In genomic region chr16:27215660-27216059, GRCh38 we compare ENCODE assay signal across 22 cellular contexts.
"Had no signal": no experiment of that assay in that cellular context is flagged by ENCODE, and none has a peak within 500 bp of the region (broad histone marks: within the 10 kb centered on the region; RNA-seq: fewer than 3 reads in every experiment).

No MANE protein-coding gene starts in this region.

- H2AFZ ChIP-seq: parathyroid adenoma had no signal

- DNase-seq: colonic mucosa; dermis blood vessel endothelial cell; gastrocnemius medialis; immature natural killer cell; left ventricle myocardium inferior; mesenchymal stem cell; midbrain; retina; spleen; stimulated activated CD4-positive, alpha-beta T cell treated with anti-CD3 and anti-CD28 coated beads, Interleukin-15, amount 100 ng/mL, for 24 hours; stimulated activated CD4-positive, alpha-beta T cell treated with anti-CD3 and anti-CD28 coated beads, Interleukin-1b, Interleukin-23, amount 100 ng/mL, for 48 hours; stimulated activated CD4-positive, alpha-beta T cell treated with anti-CD3 and anti-CD28 coated beads, Interleukin-4, amount 100 ng/mL, for 24 hours; stimulated activated naive B cell treated with anti-CD40 and anti-IgM and Interleukin-4, amounts not matched to agents 10 μg/mL and 1 μg/mL and 100 μg/mL, for 72 hours; stimulated activated naive CD8-positive, alpha-beta T cell treated with anti-CD3 and anti-CD28 coated beads, Interleukin-15, amount 100 ng/mL, for 72 hours; testis; transverse colon had no signal

- H3K36me3 ChIP-seq: colonic mucosa, transverse colon had no signal

- H3K27ac Mint-ChIP-seq: natural killer cell treated with Interleukin-12 subunit alpha and Interleukin-12 subunit beta and Interleukin-15 and Interleukin-18, amount 100 ng/mL, for 72 hours; stimulated activated naive B cell treated with anti-CD40 and anti-IgM and Interleukin-4, amounts not matched to agents 10 μg/mL and 1 μg/mL and 100 μg/mL, for 72 hours had no signal

- H3K4me1 ChIP-seq: colonic mucosa, left ventricle myocardium inferior, parathyroid adenoma, spleen, testis had no signal

- H3K27me3 ChIP-seq: colonic mucosa, gastrocnemius medialis, spleen, testis, transverse colon had no signal

- H3K27me3 Mint-ChIP-seq: natural killer cell treated with Interleukin-12 subunit alpha and Interleukin-12 subunit beta and Interleukin-15 and Interleukin-18, amount 100 ng/mL, for 72 hours; stimulated activated naive B cell treated with anti-CD40 and anti-IgM and Interleukin-4, amounts not matched to agents 10 μg/mL and 1 μg/mL and 100 μg/mL, for 72 hours; stimulated activated naive CD8-positive, alpha-beta T cell treated with anti-CD3 and anti-CD28 coated beads, Interleukin-15, amount 100 ng/mL, for 72 hours had no signal

- H3K36me3 Mint-ChIP-seq: natural killer cell treated with Interleukin-12 subunit alpha and Interleukin-12 subunit beta and Interleukin-15 and Interleukin-18, amount 100 ng/mL, for 72 hours had no signal

- H3K9ac ChIP-seq: parathyroid adenoma had no signal

- H3K9me3 ChIP-seq: colonic mucosa, gastrocnemius medialis, left ventricle myocardium inferior, psoas muscle, spleen, testis, transverse colon had no signal

- H3K27ac ChIP-seq: colonic mucosa, gastrocnemius medialis, left ventricle myocardium inferior, parathyroid adenoma, psoas muscle, spleen, testis, transverse colon had no signal

- FAIRE-seq: keratinocyte had no signal

- H3K9me3 Mint-ChIP-seq: immature natural killer cell; natural killer cell treated with Interleukin-12 subunit alpha and Interleukin-12 subunit beta and Interleukin-15 and Interleukin-18, amount 100 ng/mL, for 72 hours; stimulated activated naive B cell treated with anti-CD40 and anti-IgM and Interleukin-4, amounts not matched to agents 10 μg/mL and 1 μg/mL and 100 μg/mL, for 72 hours; stimulated activated naive CD8-positive, alpha-beta T cell treated with anti-CD3 and anti-CD28 coated beads, Interleukin-15, amount 100 ng/mL, for 72 hours had no signal

- H3K4me3 Mint-ChIP-seq: immature natural killer cell; natural killer cell treated with Interleukin-12 subunit alpha and Interleukin-12 subunit beta and Interleukin-15 and Interleukin-18, amount 100 ng/mL, for 72 hours; stimulated activated naive B cell treated with anti-CD40 and anti-IgM and Interleukin-4, amounts not matched to agents 10 μg/mL and 1 μg/mL and 100 μg/mL, for 72 hours; stimulated activated naive CD8-positive, alpha-beta T cell treated with anti-CD3 and anti-CD28 coated beads, Interleukin-15, amount 100 ng/mL, for 72 hours had no signal

- ATAC-seq: gastrocnemius medialis; natural killer cell treated with Interleukin-12 subunit alpha and Interleukin-12 subunit beta and Interleukin-15 and Interleukin-18, amount 100 ng/mL, for 72 hours; psoas muscle; sciatic nerve; stimulated activated naive B cell treated with anti-CD40 and anti-IgM and Interleukin-4, amounts not matched to agents 10 μg/mL and 1 μg/mL and 100 μg/mL, for 72 hours; stimulated activated naive CD8-positive, alpha-beta T cell treated with anti-CD3 and anti-CD28 coated beads, Interleukin-15, amount 100 ng/mL, for 72 hours had no signal

- H3K4me3 ChIP-seq: colonic mucosa, gastrocnemius medialis, left ventricle myocardium inferior, lung, psoas muscle, spleen, testis, transverse colon had no signal

- H3K79me2 ChIP-seq: parathyroid adenoma had no signal
